In the genomic region with DNA sequence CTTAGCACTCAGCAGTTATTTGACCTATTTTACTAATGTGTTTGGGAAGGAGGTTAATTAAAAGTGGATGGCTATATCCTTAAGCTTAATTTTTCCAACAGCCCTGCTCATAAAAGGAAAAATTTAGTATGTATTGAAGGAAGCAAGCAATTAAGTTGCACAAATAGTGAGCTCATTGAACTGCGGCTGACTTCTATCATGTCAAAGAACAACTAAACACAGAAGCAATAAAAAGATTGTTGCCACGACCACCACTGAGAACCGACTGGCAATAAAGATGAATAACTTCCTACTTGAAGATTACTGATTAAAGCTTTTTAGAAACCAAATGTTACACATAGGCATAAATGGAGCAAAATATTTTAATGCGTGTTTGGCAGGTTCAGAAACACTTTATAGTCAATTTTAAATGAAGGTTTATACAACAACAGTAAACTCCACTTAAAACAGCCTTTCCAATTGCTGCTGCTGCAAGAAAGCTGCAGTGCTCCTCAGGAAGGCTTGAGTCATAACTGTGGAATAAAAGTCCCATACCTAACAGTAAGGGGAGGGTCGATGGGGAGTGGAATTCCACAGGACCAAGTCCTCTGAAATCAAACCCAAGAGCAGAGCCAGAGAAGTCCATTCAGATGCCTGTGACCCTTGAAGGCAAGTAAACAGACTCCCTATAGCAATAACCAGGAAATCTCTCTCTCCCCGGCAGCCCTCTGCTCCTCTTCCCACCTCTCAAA, we compare ENCODE assay signal across 18 cellular contexts.
DNase-seq lines count a peak whose midpoint lies in the region; ATAC-seq and TF ChIP-seq lines count a peak whose summit lies in the region.
"Had no signal": no experiment of that assay in that cellular context is flagged by ENCODE, and none has a peak within 500 bp of the region (broad histone marks: within the 10 kb centered on the region; RNA-seq: fewer than 3 reads in every experiment).

No MANE protein-coding gene starts in this region.

- no peak overlapping the region for H2BK5ac ChIP-seq in IMR-90 (ENCODE audit: low read depth, low read length, poor library complexity, severe bottlenecking)

- no peak overlapping the region for H3K14ac ChIP-seq in IMR-90 (replicated peaks; ENCODE audit: low read depth, low read length)

- no peak overlapping the region for H3K27ac ChIP-seq in IMR-90 (ENCODE audit: insufficient read depth, low read length)
- no peak overlapping the region for H3K27ac ChIP-seq in brain microvascular endothelial cell
- no peak overlapping the region for H3K27ac ChIP-seq in left lung
- H3K27ac ChIP-seq in coronary artery, result no peak overlapping the region
- H3K27ac ChIP-seq in body of pancreas, result no peak overlapping the region
- no peak overlapping the region for H3K27ac ChIP-seq in sigmoid colon
- H3K27ac ChIP-seq: gastrocnemius medialis, SJSA1 had no signal

- dilution Hi-C loops in IMR-90 (cut with HindIII; ENCODE audit: low sequenced_read_pairs, unreplicated experiment), result no loop called here

- H2AK9ac ChIP-seq in IMR-90 (replicated peaks; ENCODE audit: low read depth, low read length, poor library complexity), result no peak overlapping the region

- H3K23ac ChIP-seq in IMR-90 (ENCODE audit: low read depth, low read length), result no peak overlapping the region

- no peak for TF ChIP-seq POLR2A in IMR-90 (IDR thresholded peaks at IDR 0.05; ENCODE audit: low read depth, low read length)
- no peak for TF ChIP-seq POLR2A in body of pancreas (IDR thresholded peaks at IDR 0.05)
- TF ChIP-seq POLR2A in sigmoid colon (IDR thresholded peaks at IDR 0.05), result no peak

- H3K4me2 ChIP-seq in IMR-90 (ENCODE audit: low read depth, low read length), result no peak overlapping the region
- H3K4me2 ChIP-seq: A549 had no signal

- no peak overlapping the region; the same call in 1 of the 2 replicates for H3K18ac ChIP-seq in IMR-90 (ENCODE audit: low read depth, low read length)

- in situ Hi-C loops in ACHN (cut with HindIII; ENCODE audit: low pct_ligation_motif_present, low pct_unique_long_range_greater_than_20kb, low sequenced_read_pairs) (no loop called here), IMR-90 (cut with MboI; ENCODE audit: low sequenced_read_pairs) (loop anchor here (10.0 kb wide), 1 partner anchor 643 kb away; no protein-coding TSS in a partner anchor), brain microvascular endothelial cell (cut with HindIII; ENCODE audit: low pct_ligation_motif_present, low sequenced_read_pairs) (no loop called here)

- TF ChIP-seq CTCF in IMR-90 (conservative IDR thresholded peaks at IDR 0.05; ENCODE audit: low read depth, low read length), result no peak
- TF ChIP-seq CTCF in brain microvascular endothelial cell (IDR thresholded peaks at IDR 0.05; ENCODE audit: low read depth, low read length, missing control alignments), result no peak
- TF ChIP-seq CTCF in left lung (IDR thresholded peaks at IDR 0.05), result no peak
- no peak for TF ChIP-seq CTCF in coronary artery (IDR thresholded peaks at IDR 0.05)
- no peak for TF ChIP-seq CTCF in body of pancreas (IDR thresholded peaks at IDR 0.05)
- TF ChIP-seq CTCF in sigmoid colon (IDR thresholded peaks at IDR 0.05), result no peak

- no peak overlapping the region for H4K8ac ChIP-seq in IMR-90 (ENCODE audit: low read depth in 2 of 2, low read length in 2 of 2)

- TF ChIP-seq EP300 in sigmoid colon (IDR thresholded peaks at IDR 0.05), result no peak

- no TSS peak for BruUV-seq in IMR-90 (replicated peaks; lab: Mats Ljungman, UMichigan)

- intact Hi-C loops in IMR-90 (cut with micrococcal nuclease), result loop anchor here (5.0 to 10.0 kb wide), 2 partner anchors 153 to 506 kb away; no protein-coding TSS in a partner anchor
- intact Hi-C loops in left lung (cut with DNase I), result loop anchor here in 1 of 2 donors (10.0 kb wide), 1 partner anchor 633 kb away; no protein-coding TSS in a partner anchor
- intact Hi-C loops in body of pancreas (cut with DNase I), result no loop called here
- intact Hi-C loops in sigmoid colon (cut with DNase I), result loop anchor here (5.0 to 10.0 kb wide), 3 partner anchors 167 to 743 kb away; no protein-coding TSS in a partner anchor

- H3K9me3 ChIP-seq in IMR-90 (ENCODE audit: control insufficient read depth, insufficient read depth, low read length) (no peaks in the 10 kb centered on the region), left lung (no peaks in the 10 kb centered on the region), body of pancreas (no peaks in the 10 kb centered on the region), sigmoid colon (no peaks in the 10 kb centered on the region)
- H3K9me3 ChIP-seq: A549, gastrocnemius medialis, HAP-1, SJSA1 had no signal

- H4K91ac ChIP-seq in IMR-90 (ENCODE audit: insufficient read depth, low read depth, low read length), result no peak overlapping the region

- H3K27me3 ChIP-seq in IMR-90 (ENCODE audit: control insufficient read depth, insufficient read depth, low read length) (peaks cover 8% of the 10 kb centered on the region), brain microvascular endothelial cell (replicated peaks) (no peaks in the 10 kb centered on the region), left lung (peaks cover 0 to 5% of the 10 kb centered on the region in 2 donors), body of pancreas (no peaks in the 10 kb centered on the region), sigmoid colon (no peaks in the 10 kb centered on the region)
- H3K27me3 ChIP-seq: gastrocnemius medialis, SJSA1 had no signal

- H3K79me1 ChIP-seq in IMR-90 (ENCODE audit: low read depth in 1 of 2, low read length in 2 of 2), result no peaks in the 10 kb centered on the region

- H4K20me1 ChIP-seq in IMR-90 (ENCODE audit: insufficient read depth, low read length), result no peaks in the 10 kb centered on the region; the same call in 1 of the 2 replicates

- peak; percentile 10 for DNase-seq in ACHN
- peak; percentile 18 for DNase-seq in IMR-90
- DNase-seq in brain microvascular endothelial cell, result peak; percentile 10
- DNase-seq in left lung, result no peak
- no peak for DNase-seq in NK-92 treated with Interleukin-12 subunit alpha and Interleukin-12 subunit beta, amount 100 ng/mL, for 24 hours (lab: John Stamatoyannopoulos, UW)
- DNase-seq in coronary artery (ENCODE audit: low spot score), result no peak
- DNase-seq in body of pancreas, result no peak
- no peak for DNase-seq in sigmoid colon
- DNase-seq: activated CD8-positive, alpha-beta memory T cell treated with anti-CD3 and anti-CD28 coated beads, Interleukin-2, amount 50 U/mL, for 4 hours; activated naive CD4-positive, alpha-beta T cell treated with anti-CD3 and anti-CD28 coated beads for 36 hours; CD4-positive, alpha-beta memory T cell; gastrocnemius medialis; GDM1; T-helper 9 cell; trophoblast cell had no signal

- POLR2A ChIA-PET in IMR-90 (lab: Charles Lee; ENCODE audit: unreplicated experiment), result interaction anchor here (0.9 kb wide), 1 partner anchor 230 kb away, joined by 31 read pairs; no protein-coding TSS in a partner anchor

- H3K9ac ChIP-seq in IMR-90 (ENCODE audit: low read depth, low read length), result no peak overlapping the region

- H3K36me3 ChIP-seq in IMR-90 (ENCODE audit: control insufficient read depth, insufficient read depth, low read length) (no peaks in the 10 kb centered on the region), brain microvascular endothelial cell (replicated peaks) (no peaks in the 10 kb centered on the region), left lung (no peaks in the 10 kb centered on the region), body of pancreas (replicated peaks in 1 of 2; ENCODE audit: insufficient read depth in 1 of 2, low read depth in 2 of 2) (no peaks in the 10 kb centered on the region), sigmoid colon (no peaks in the 10 kb centered on the region)
- H3K36me3 ChIP-seq: gastrocnemius medialis, HAP-1, SJSA1 had no signal

- no peak overlapping the region for H2BK20ac ChIP-seq in IMR-90 (ENCODE audit: low read depth, low read length)

- H3K4me3 ChIP-seq in IMR-90 (ENCODE audit: insufficient read depth, low read depth, low read length), result no peak overlapping the region
- H3K4me3 ChIP-seq in brain microvascular endothelial cell (ENCODE audit: low read depth, low read length), result no peak overlapping the region
- H3K4me3 ChIP-seq in left lung, result no peak overlapping the region
- no peak overlapping the region for H3K4me3 ChIP-seq in coronary artery
- no peak overlapping the region for H3K4me3 ChIP-seq in body of pancreas
- no peak overlapping the region for H3K4me3 ChIP-seq in sigmoid colon
- H3K4me3 ChIP-seq: A549, gastrocnemius medialis, HAP-1, SJSA1 had no signal

- 33% methylated on average over 1 of the region's 6 CpGs; no CpG with 5 or more reads in 1 of the 2 experiments for whole genome bisulfite sequencing in IMR-90 (ENCODE audit: extremely low coverage in 2 of 2, insufficient read length in 1 of 2), 2 experiments
- 19 to 30% methylated on average over 6 of the region's 6 CpGs for WGBS in body of pancreas, 2 donors
- 3 to 24% methylated on average over 6 of the region's 6 CpGs for WGBS in sigmoid colon, 2 donors

- no peak for TF ChIP-seq RAD21 in IMR-90 (IDR thresholded peaks at IDR 0.05; ENCODE audit: low read length)

- no peak overlapping the region for H4K5ac ChIP-seq in IMR-90 (ENCODE audit: low read depth, low read length)

- peaks cover 3% of the 10 kb centered on the region; the same call in 1 of the 2 replicates for H3K9me1 ChIP-seq in IMR-90 (ENCODE audit: insufficient read depth, low read length)

- no peak overlapping the region for H2BK15ac ChIP-seq in IMR-90 (ENCODE audit: low read depth, low read length)

- ATAC-seq in IMR-90 (ENCODE audit: low read depth), result no peak
- ATAC-seq in left lung, result peak; percentile 59
- no peak for ATAC-seq in body of pancreas
- ATAC-seq: A549, gastrocnemius medialis had no signal

- CTCF ChIA-PET in IMR-90 (lab: Yijun Ruan, JAX), result interaction anchor here (0.7 to 1.3 kb wide), 3 partner anchors 71 to 365 kb away, joined by 3 to 4 read pairs (median 3); no protein-coding TSS in a partner anchor

- H3K4me1 ChIP-seq in IMR-90 (ENCODE audit: control insufficient read depth, insufficient read depth, low read length) (peaks cover 11% of the 10 kb centered on the region), left lung (peaks cover 0 to 3% of the 10 kb centered on the region in 2 donors), body of pancreas (no peaks in the 10 kb centered on the region), sigmoid colon (peaks cover 0 to 32% (median 15%) of the 10 kb centered on the region in 4 donors)
- H3K4me1 ChIP-seq: A549, HAP-1 had no signal

- H3K4ac ChIP-seq in IMR-90 (ENCODE audit: low read depth, low read length), result no peak overlapping the region

- H2BK120ac ChIP-seq in IMR-90 (ENCODE audit: low read depth, low read length), result no peak overlapping the region

- no peak overlapping the region for H2AK5ac ChIP-seq in IMR-90 (ENCODE audit: low read depth, low read length)

- H3K56ac ChIP-seq in IMR-90 (ENCODE audit: extremely low read depth, insufficient read depth, low read length), result no peak overlapping the region

- no peak overlapping the region for H2AFZ ChIP-seq in IMR-90 (replicated peaks; ENCODE audit: low read length, poor library complexity)

TF ChIP-seq in IMR-90, 13 proteins besides CTCF, POLR2A, EP300 and RAD21 (continues in another document):
- TF ChIP-seq SMC3 (IDR thresholded peaks at IDR 0.05; ENCODE audit: low read depth, low read length) (no peak), MAFK (IDR thresholded peaks at IDR 0.05; ENCODE audit: low read depth, low read length) (no peak), FOS (IDR thresholded peaks at IDR 0.05; ENCODE audit: low read depth, low read length) (no peak), RCOR1 (IDR thresholded peaks at IDR 0.05; ENCODE audit: insufficient replicate concordance, low read length) (no peak)

Comparison
In these comparisons a context has a peak if more than half of its experiments do, and no peak if none do; other contexts are left out.
1. DNase-seq: peak in ACHN (single experiment), IMR-90 (single experiment) and brain microvascular endothelial cell (single experiment); none in left lung (0 of 2), NK-92 treated with Interleukin-12 subunit alpha and Interleukin-12 subunit beta, amount 100 ng/mL, for 24 hours (single experiment), coronary artery (single experiment), body of pancreas (0 of 4) and sigmoid colon (single experiment).